In the genomic region with DNA sequence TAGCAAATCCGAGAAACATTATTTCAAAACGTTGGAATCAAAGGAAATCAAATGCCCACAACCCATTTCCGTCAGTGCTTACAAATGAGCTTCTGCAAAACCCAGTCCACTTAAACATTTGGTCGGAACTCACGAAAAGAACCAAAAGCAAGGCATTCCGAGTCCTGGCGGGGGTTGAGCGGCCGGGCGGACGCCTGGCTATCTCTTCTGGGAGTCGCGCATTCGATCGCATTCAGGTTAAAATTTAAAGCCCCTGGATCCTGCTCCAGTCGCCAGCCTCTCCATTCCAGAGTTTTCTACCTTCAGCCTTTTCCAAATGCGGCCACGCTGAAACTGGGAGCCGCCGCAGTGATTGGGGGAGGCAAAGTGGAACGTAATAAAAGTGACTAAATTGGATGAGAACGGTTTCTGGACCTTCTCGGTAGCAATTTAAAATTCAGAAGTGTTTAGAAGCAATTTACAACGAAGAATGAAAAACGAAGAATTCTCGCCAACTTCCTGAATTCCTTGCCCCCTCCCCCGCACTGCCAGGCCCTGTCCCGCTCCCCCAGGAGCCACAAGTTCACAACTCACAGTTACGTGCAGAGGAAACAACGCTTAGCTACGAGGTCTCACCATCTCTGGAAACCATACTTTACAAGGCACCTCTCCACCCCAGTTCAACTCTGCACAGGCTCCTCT, we compare ENCODE assay signal across 10 cellular contexts. TPM values are rescaled to one million over a fixed set of nuclear protein-coding genes. Genes with fewer than 3 reads are reported as not detected.
DNase-seq lines count a peak whose midpoint lies in the region; ATAC-seq and TF ChIP-seq lines count a peak whose summit lies in the region.
"Had no signal": no experiment of that assay in that cellular context is flagged by ENCODE, and none has a peak within 500 bp of the region (broad histone marks: within the 10 kb centered on the region; RNA-seq: fewer than 3 reads in every experiment).

No MANE protein-coding gene starts in this region.

- H3K27me3 Mint-ChIP-seq in osteocyte (ENCODE audit: unreplicated experiment) = peaks cover 65% of the 10 kb centered on the region

- peak overlapping the region in 3 of 4 donors; percentile 84 to 96 (median 95) for H3K27ac ChIP-seq in Peyer's patch

- H3K4me3 Mint-ChIP-seq in osteocyte (ENCODE audit: unreplicated experiment) = no peak overlapping the region

- H3K9me3 ChIP-seq in Peyer's patch = peaks cover 0 to 5% (median 0%) of the 10 kb centered on the region in 4 donors

- H3K4me3 ChIP-seq in Peyer's patch = peak overlapping the region in 3 of 4 donors; percentile 54 to 90 (median 87)

- H3K27me3 ChIP-seq in Peyer's patch = peaks cover 0 to 42% of the 10 kb centered on the region in 2 donors

- H3K4me1 Mint-ChIP-seq in osteocyte (ENCODE audit: unreplicated experiment) = peaks cover 36% of the 10 kb centered on the region

- TF ChIP-seq CTCF in Peyer's patch (IDR thresholded peaks at IDR 0.05) (no peak), osteocyte (IDR thresholded peaks at IDR 0.05) (no peak)

- no peaks in the 10 kb centered on the region for H3K9me3 Mint-ChIP-seq in osteocyte (ENCODE audit: unreplicated experiment)

- intact Hi-C loops in left ventricle myocardium superior (cut with micrococcal nuclease) = loop anchor here (10.0 kb wide), 1 partner anchor 173 kb away; no protein-coding TSS in a partner anchor

- peak; percentile 9 for ATAC-seq in left ventricle myocardium superior
- no peak for ATAC-seq in GM19463 (IDR thresholded peaks at IDR 0.05; ENCODE audit: unreplicated experiment)
- no peak for ATAC-seq in GM18502 (IDR thresholded peaks at IDR 0.05; ENCODE audit: poor library complexity, unreplicated experiment)

- peak overlapping the region; percentile 18 for H3K27ac Mint-ChIP-seq in osteocyte (ENCODE audit: unreplicated experiment)

- DNase-seq in EL (peak; percentile 31), Peyer's patch (peak in 1 of 3 donors; percentile 62), left ventricle myocardium superior (peak; percentile 55), osteocyte (ENCODE audit: extremely low spot score, unreplicated experiment) (no peak), cortex of kidney (lab: John Stamatoyannopoulos, UW) (no peak)
- DNase-seq in activated naive CD4-positive, alpha-beta T cell treated with anti-CD3 and anti-CD28 coated beads, Interleukin-2, amount 50 U/mL, for 16 hours = no peak
- DNase-seq: anterior cingulate cortex had no signal

- peaks cover 0 to 5% (median 0%) of the 10 kb centered on the region in 3 donors for H3K36me3 ChIP-seq in Peyer's patch

- H3K4me1 ChIP-seq in Peyer's patch = peaks cover 0 to 24% (median 2%) of the 10 kb centered on the region in 4 donors

- H3K36me3 Mint-ChIP-seq in osteocyte (ENCODE audit: unreplicated experiment) = no peaks in the 10 kb centered on the region

- TF ChIP-seq POLR2A in Peyer's patch (IDR thresholded peaks at IDR 0.05) = peak; percentile 51 to 58

RNA-seq across cellular contexts. Expression of gene GATA6, which starts 1.8 kb away (rescaled TPM):
- total RNA-seq in Peyer's patch (100 to 1,000 TPM in 3 of 4 donors, 10 to 100 TPM in 1; 24.8 to 127 (median 114) TPM), left ventricle myocardium superior (62.3 TPM), osteocyte (1.9 and 2.4 TPM in 2 replicates)
- total RNA-seq: T-helper 1 cell treated with Interleukin-12 subunit alpha and Interleukin-12 subunit beta and Interleukin-4 antibody, amounts not matched to agents 30 ng/mL and 1 ng/mL, for 36 hours had no signal

Comparison
In these comparisons a context has a peak if more than half of its experiments do, and no peak if none do; other contexts are left out.
1. DNase-seq: peak in EL (single experiment) and left ventricle myocardium superior (single experiment); none in osteocyte (single experiment), activated naive CD4-positive, alpha-beta T cell treated with anti-CD3 and anti-CD28 coated beads, Interleukin-2, amount 50 U/mL, for 16 hours (single experiment) and cortex of kidney (single experiment).